ENCODE assay signal across 1 cellular context in the genomic region with DNA sequence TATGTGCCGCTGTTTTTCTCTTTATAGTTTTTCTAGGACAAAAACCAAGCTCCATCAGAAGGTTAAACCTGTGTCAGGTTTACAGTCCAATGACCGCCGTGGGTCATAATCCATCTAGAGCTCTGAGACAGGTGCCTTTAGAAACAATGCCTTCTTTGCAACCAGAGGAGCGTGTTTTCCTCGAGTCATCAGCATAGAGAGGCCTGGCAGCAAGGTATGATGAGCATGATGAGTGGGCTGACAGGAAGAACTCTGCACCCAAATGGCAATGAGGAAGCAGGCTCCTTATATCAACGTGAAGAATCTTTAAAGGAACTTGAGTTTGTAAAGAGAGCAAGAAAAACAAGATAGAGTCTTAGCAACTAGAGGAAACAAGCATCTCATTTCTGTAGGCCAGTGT.
A peak's percentile ranks its signal among the peaks of the same experiment; 100 is the strongest.
TF ChIP-seq lines count a peak whose summit lies in the region.

No MANE protein-coding gene starts in this region.

TF ChIP-seq in HepG2, 621 proteins besides CTCF, POLR2A, EP300 and RAD21 (continued from another document):
- TF ChIP-seq ZNF562 (CRISPR knock-in tag; IDR thresholded peaks at IDR 0.05; ENCODE audit: borderline replicate concordance): no peak
- TF ChIP-seq, protein P1, sequence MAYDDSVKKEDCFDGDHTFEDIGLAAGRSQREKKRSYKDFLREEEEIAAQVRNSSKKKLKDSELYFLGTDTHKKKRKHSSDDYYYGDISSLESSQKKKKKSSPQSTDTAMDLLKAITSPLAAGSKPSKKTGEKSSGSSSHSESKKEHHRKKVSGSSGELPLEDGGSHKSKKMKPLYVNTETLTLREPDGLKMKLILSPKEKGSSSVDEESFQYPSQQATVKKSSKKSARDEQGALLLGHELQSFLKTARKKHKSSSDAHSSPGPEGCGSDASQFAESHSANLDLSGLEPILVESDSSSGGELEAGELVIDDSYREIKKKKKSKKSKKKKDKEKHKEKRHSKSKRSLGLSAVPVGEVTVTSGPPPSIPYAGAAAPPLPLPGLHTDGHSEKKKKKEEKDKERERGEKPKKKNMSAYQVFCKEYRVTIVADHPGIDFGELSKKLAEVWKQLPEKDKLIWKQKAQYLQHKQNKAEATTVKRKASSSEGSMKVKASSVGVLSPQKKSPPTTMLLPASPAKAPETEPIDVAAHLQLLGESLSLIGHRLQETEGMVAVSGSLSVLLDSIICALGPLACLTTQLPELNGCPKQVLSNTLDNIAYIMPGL (CRISPR knock-in tag; IDR thresholded peaks at IDR 0.05; ENCODE audit: borderline replicate concordance in 1 of 2, low read depth in 1 of 2): no peak
- TF ChIP-seq ZSCAN31 (CRISPR knock-in tag; IDR thresholded peaks at IDR 0.05; ENCODE audit: low read depth): no peak
- TF ChIP-seq ERF (CRISPR knock-in tag; IDR thresholded peaks at IDR 0.05): peak; percentile 45; the same call in 1 of the 2 replicates
- TF ChIP-seq ZMYM3 (CRISPR knock-in tag; IDR thresholded peaks at IDR 0.05): peak; percentile 12; the same call in 1 of the 2 replicates
- TF ChIP-seq ZNF574 (CRISPR knock-in tag; IDR thresholded peaks at IDR 0.05): 0 out of 2 replicates have a peak, but pooled peaks have one; percentile 31
- TF ChIP-seq YEATS4 (CRISPR knock-in tag; IDR thresholded peaks at IDR 0.05; ENCODE audit: borderline replicate concordance): no peak
- TF ChIP-seq ZNF816 (CRISPR knock-in tag; IDR thresholded peaks at IDR 0.05; ENCODE audit: borderline replicate concordance): no peak
- no peak for TF ChIP-seq THAP11 (CRISPR knock-in tag; IDR thresholded peaks at IDR 0.05)
- no peak for TF ChIP-seq NFE2L2 (IDR thresholded peaks at IDR 0.05; ENCODE audit: low read length)
- no peak for TF ChIP-seq ZNF431 (CRISPR knock-in tag; IDR thresholded peaks at IDR 0.05; ENCODE audit: borderline replicate concordance, low read depth)
- TF ChIP-seq MIXL1 (CRISPR knock-in tag; IDR thresholded peaks at IDR 0.05): 0 out of 2 replicates have a peak, but pooled peaks have one; percentile 18
- 0 out of 2 replicates have a peak, but pooled peaks have one; percentile 17 for TF ChIP-seq GATAD1 (CRISPR knock-in tag; IDR thresholded peaks at IDR 0.05)
- TF ChIP-seq ZNF773 (CRISPR knock-in tag; IDR thresholded peaks at IDR 0.05; ENCODE audit: borderline replicate concordance): no peak
- no peak for TF ChIP-seq ZNF609 (CRISPR knock-in tag; IDR thresholded peaks at IDR 0.05; ENCODE audit: borderline replicate concordance)
- TF ChIP-seq ZNF20 (CRISPR knock-in tag; IDR thresholded peaks at IDR 0.05): no peak
- 0 out of 2 replicates have a peak, but pooled peaks have one; percentile 63 for TF ChIP-seq ZBTB43 (CRISPR knock-in tag; conservative IDR thresholded peaks at IDR 0.05)
